ENCODE assay signal across 17 cellular contexts in the genomic region with DNA sequence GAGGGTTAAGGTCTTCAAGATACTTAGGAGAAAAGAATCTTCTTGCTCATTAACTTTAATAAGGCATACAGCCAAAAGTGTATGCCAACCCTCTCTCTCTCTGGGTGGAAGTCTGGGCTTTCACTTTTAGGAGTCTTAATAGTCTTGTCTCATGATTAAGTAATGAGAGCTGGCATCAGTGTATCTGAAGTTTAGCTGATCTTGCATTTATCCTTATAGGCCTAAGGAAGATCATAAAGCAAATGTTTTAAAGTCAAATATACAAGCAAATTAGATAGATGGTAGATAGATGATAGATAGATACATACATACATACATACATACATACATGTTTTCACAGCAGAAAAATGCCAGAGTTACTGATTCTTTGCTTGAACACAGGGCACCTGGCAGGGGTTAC. TPM values are rescaled to one million over a fixed set of nuclear protein-coding genes. Genes with fewer than 3 reads are reported as not detected.
DNase-seq lines count a peak whose midpoint lies in the region; ATAC-seq, FAIRE-seq and TF ChIP-seq lines count a peak whose summit lies in the region.
"Had no signal": no experiment of that assay in that cellular context is flagged by ENCODE, and none has a peak within 500 bp of the region (broad histone marks: within the 10 kb centered on the region; RNA-seq: fewer than 3 reads in every experiment).

No MANE protein-coding gene starts in this region.

- no peak for ATAC-seq in K562

- no peak for TF ChIP-seq RAD21 in K562 (CRISPR knock-in tag; conservative IDR thresholded peaks at IDR 0.05 in 1 of 2, IDR thresholded peaks at IDR 0.05 in 1 of 2)

- intact Hi-C loops in activated CD4-positive, alpha-beta T cell treated with anti-CD3 and anti-CD28 coated beads, Interleukin-2, amount 10 ng/mL, durations not matched to agents 24 days and 14 days (cut with micrococcal nuclease), result no loop called here
- intact Hi-C loops in K562 (cut with micrococcal nuclease), result no loop called here

- no peaks in the 10 kb centered on the region for H3K27me3 ChIP-seq in KMS-11 (ENCODE audit: insufficient read depth, low read depth)
- H3K27me3 ChIP-seq in K562 (ENCODE audit: control insufficient read depth in 2 of 2, insufficient read depth in 2 of 2, low read length in 2 of 2), result peaks cover 0 to 7% of the 10 kb centered on the region in 2 experiments; a peak in 2 of 5 replicates
- H3K27me3 ChIP-seq in CD8-positive, alpha-beta memory T cell (ENCODE audit: insufficient read depth, low read length, poor library complexity, severe bottlenecking), result no peaks in the 10 kb centered on the region

- H3K36me3 Mint-ChIP-seq in activated CD4-positive, alpha-beta T cell treated with anti-CD3 and anti-CD28 coated beads, Interleukin-2, amount 10 ng/mL, durations not matched to agents 24 days and 14 days (ENCODE audit: low read depth), result no peaks in the 10 kb centered on the region
- no peaks in the 10 kb centered on the region for H3K36me3 Mint-ChIP-seq in CD8-positive, alpha-beta memory T cell
- H3K36me3 Mint-ChIP-seq: CD4-positive, CD25-positive, alpha-beta regulatory T cell had no signal

- no peaks in the 10 kb centered on the region for H3K9me3 Mint-ChIP-seq in activated CD4-positive, alpha-beta T cell treated with anti-CD3 and anti-CD28 coated beads, Interleukin-2, amount 10 ng/mL, durations not matched to agents 24 days and 14 days
- H3K9me3 Mint-ChIP-seq in CD8-positive, alpha-beta memory T cell, result no peaks in the 10 kb centered on the region
- H3K9me3 Mint-ChIP-seq: CD4-positive, CD25-positive, alpha-beta regulatory T cell; H9 had no signal

- H3K9ac ChIP-seq in KMS-11 (no peak overlapping the region), K562 (ENCODE audit: insufficient read depth in 1 of 2, low read depth in 2 of 2, low read length in 2 of 2) (no peak overlapping the region)

- no TSS peak for BruUV-seq in K562 (replicated peaks; lab: Mats Ljungman, UMichigan)

- H3K36me3 ChIP-seq in KMS-11 (ENCODE audit: insufficient read depth) (no peaks in the 10 kb centered on the region), K562 (ENCODE audit: control insufficient read depth, insufficient read depth, low read length) (no peaks in the 10 kb centered on the region)
- no peaks in the 10 kb centered on the region for H3K36me3 ChIP-seq in CD8-positive, alpha-beta memory T cell (ENCODE audit: insufficient read depth, low read length)
- H3K36me3 ChIP-seq: BE2C had no signal

- H4K20me1 ChIP-seq in KMS-11 (ENCODE audit: insufficient read depth) (no peaks in the 10 kb centered on the region), K562 (replicated peaks; ENCODE audit: control insufficient read depth, insufficient read depth, low read length) (no peaks in the 10 kb centered on the region)

- H3K27ac Mint-ChIP-seq in activated CD4-positive, alpha-beta T cell treated with anti-CD3 and anti-CD28 coated beads, Interleukin-2, amount 10 ng/mL, durations not matched to agents 24 days and 14 days, result no peak overlapping the region
- no peak overlapping the region for H3K27ac Mint-ChIP-seq in CD8-positive, alpha-beta memory T cell
- H3K27ac Mint-ChIP-seq: CD4-positive, CD25-positive, alpha-beta regulatory T cell; H9 had no signal

- no peaks in the 10 kb centered on the region for H3K9me3 ChIP-seq in K562 (replicated peaks; ENCODE audit: control insufficient read depth, insufficient read depth, low read depth, low read length)
- no peaks in the 10 kb centered on the region for H3K9me3 ChIP-seq in CD8-positive, alpha-beta memory T cell (ENCODE audit: low read length)
- H3K9me3 ChIP-seq: BE2C had no signal

- H2AFZ ChIP-seq in KMS-11 (ENCODE audit: low read depth), result no peak overlapping the region
- no peak overlapping the region for H2AFZ ChIP-seq in K562 (ENCODE audit: low read depth, low read length)

- TF ChIP-seq CTCF in KMS-11 (conservative IDR thresholded peaks at IDR 0.05; ENCODE audit: low read depth, low read length) (no peak), K562 (IDR thresholded peaks at IDR 0.05 in 2 of 3, conservative IDR thresholded peaks at IDR 0.05 in 1 of 3; ENCODE audit: insufficient read depth in 2 of 3, low read depth in 1 of 3, low read length in 3 of 3) (no peak)

- no peaks in the 10 kb centered on the region for H3K9me1 ChIP-seq in K562 (ENCODE audit: control insufficient read depth, insufficient read depth, low read length)

- H3K27ac ChIP-seq in KMS-11 (no peak overlapping the region; the same call in 1 of the 2 replicates), K562 (ENCODE audit: extremely low read depth, low read depth, low read length) (no peak overlapping the region)
- no peak overlapping the region for H3K27ac ChIP-seq in CD8-positive, alpha-beta memory T cell (ENCODE audit: low read depth, low read length)

- CTCF ChIA-PET in K562 (lab: Yijun Ruan, JAX; ENCODE audit: low intra/inter-chr PET ratio), result no interaction called here
- CTCF ChIA-PET in CD8-positive, alpha-beta memory T cell (lab: Charles Lee), result no interaction called here

- H3K79me2 ChIP-seq in KMS-11 (ENCODE audit: insufficient read depth, low read depth) (no peaks in the 10 kb centered on the region), K562 (ENCODE audit: control insufficient read depth, insufficient read depth, low read length) (no peaks in the 10 kb centered on the region)

- DNase-seq in activated CD4-positive, alpha-beta T cell treated with anti-CD3 and anti-CD28 coated beads, Interleukin-2, amount 10 ng/mL, durations not matched to agents 24 days and 14 days, result peak; percentile 12
- DNase-seq in activated CD4-positive, alpha-beta T cell treated with anti-CD3 and anti-CD28 coated beads for 1 hour, result no peak
- DNase-seq in K562 (ENCODE audit: extremely low read depth in 1 of 4, low spot score in 3 of 4), result no peak
- DNase-seq in kidney glomerular epithelial cell (lab: John Stamatoyannopoulos, UW), result no peak
- no peak for DNase-seq in DMS153 (lab: John Stamatoyannopoulos, UW)
- no peak for DNase-seq in CD8-positive, alpha-beta memory T cell
- DNase-seq: ACHN; BE2C; CD4-positive, CD25-positive, alpha-beta regulatory T cell; H9 had no signal

- TF ChIP-seq POLR2A in K562 (conservative IDR thresholded peaks at IDR 0.05), result no peak

- H3K4me3 ChIP-seq in KMS-11 (IDR thresholded peaks at IDR 0.05; ENCODE audit: insufficient read depth, low read depth, low read length), result no peak overlapping the region
- no peak overlapping the region for H3K4me3 ChIP-seq in K562
- no peak overlapping the region for H3K4me3 ChIP-seq in CD8-positive, alpha-beta memory T cell (ENCODE audit: low read length)

- H3K4me1 ChIP-seq in KMS-11 (ENCODE audit: low read depth, poor library complexity, severe bottlenecking) (peaks cover 36% of the 10 kb centered on the region), K562 (replicated peaks in 1 of 2; ENCODE audit: control insufficient read depth in 2 of 2, insufficient read depth in 2 of 2, low read length in 2 of 2) (no peaks in the 10 kb centered on the region)
- no peaks in the 10 kb centered on the region for H3K4me1 ChIP-seq in CD8-positive, alpha-beta memory T cell (ENCODE audit: insufficient read depth, low read length)
- H3K4me1 ChIP-seq: BE2C had no signal

- no peak for FAIRE-seq in K562 (lab: Jason Lieb, UNC)
- FAIRE-seq: G401.6, GM12891, GM19239, H1, HTR-8/SVneo had no signal

- peaks cover 36% of the 10 kb centered on the region for H3K27me3 Mint-ChIP-seq in activated CD4-positive, alpha-beta T cell treated with anti-CD3 and anti-CD28 coated beads, Interleukin-2, amount 10 ng/mL, durations not matched to agents 24 days and 14 days
- peaks cover 11 to 63% of the 10 kb centered on the region in 2 donors for H3K27me3 Mint-ChIP-seq in CD8-positive, alpha-beta memory T cell

- H3K4me2 ChIP-seq in KMS-11 (peak overlapping the region; percentile 42), K562 (ENCODE audit: insufficient read depth, low read length) (no peak overlapping the region)

- in situ Hi-C loops in K562 (cut with MboI), result no loop called here

- TF ChIP-seq EP300 in K562 (IDR thresholded peaks at IDR 0.05; ENCODE audit: low read length), result no peak

- H3K4me1 Mint-ChIP-seq in activated CD4-positive, alpha-beta T cell treated with anti-CD3 and anti-CD28 coated beads, Interleukin-2, amount 10 ng/mL, durations not matched to agents 24 days and 14 days, result no peaks in the 10 kb centered on the region
- no peaks in the 10 kb centered on the region for H3K4me1 Mint-ChIP-seq in CD8-positive, alpha-beta memory T cell
- H3K4me1 Mint-ChIP-seq: CD4-positive, CD25-positive, alpha-beta regulatory T cell had no signal

- POLR2A ChIA-PET in K562 (lab: Yijun Ruan, JAX), result no interaction called here
- POLR2A ChIA-PET in CD8-positive, alpha-beta memory T cell (lab: Charles Lee), result no interaction called here

- H3K4me3 Mint-ChIP-seq in activated CD4-positive, alpha-beta T cell treated with anti-CD3 and anti-CD28 coated beads, Interleukin-2, amount 10 ng/mL, durations not matched to agents 24 days and 14 days, result no peak overlapping the region
- no peak overlapping the region for H3K4me3 Mint-ChIP-seq in CD8-positive, alpha-beta memory T cell
- H3K4me3 Mint-ChIP-seq: CD4-positive, CD25-positive, alpha-beta regulatory T cell; H9 had no signal

RNA-seq across cellular contexts. Expression of gene OLIG3, which starts 21.5 kb away (rescaled TPM):
- not detected in 2 replicates for total RNA-seq in activated CD4-positive, alpha-beta T cell treated with anti-CD3 and anti-CD28 coated beads, Interleukin-2, amount 10 ng/mL, durations not matched to agents 24 days and 14 days
- total RNA-seq in K562 (2011; cell fraction: chromatin; rRNA removed; ENCODE audit: low replicate concordance), result not detected in 2 replicates
- not detected in 2 replicates for total RNA-seq in K562 (2011; cell fraction: nucleolus; rRNA removed)
- total RNA-seq in K562 (2011; cell fraction: nucleoplasm; rRNA removed), result not detected in 2 replicates
- total RNA-seq in K562 (2014; rRNA removed) (not detected in 2 replicates), K562 (2014; rRNA removed; fragmentation: Illumina TruSeq; extraction: Trizol) (not detected in 2 replicates), K562 (2015; rRNA removed; fragmentation: Illumina TruSeq; extraction: Trizol) (not detected in 2 replicates), K562 (2021) (not detected in 2 replicates)
- polyA plus RNA-seq in K562 (2011; rRNA removed) (not detected in 2 replicates), K562 (2014; fragmentation: Illumina TruSeq; extraction: Trizol) (not detected in 2 replicates), K562 (2014; fragmentation: Nextera tagmentation; extraction: Ambion mirVana) (not detected), K562 (2014; rRNA removed) (not detected in 2 replicates)
- polyA plus RNA-seq in K562 (2011; cell fraction: cytosol; rRNA removed), result not detected in 2 replicates
- polyA plus RNA-seq in K562 (2011; cell fraction: nucleus; rRNA removed), result not detected in 2 replicates
- not detected in 2 replicates for polyA plus RNA-seq in K562 (2012)
- polyA minus RNA-seq in K562 (2011; rRNA and poly(A)+ RNA removed), result not detected in 2 replicates
- polyA minus RNA-seq in K562 (2011; cell fraction: cytosol; rRNA and poly(A)+ RNA removed), result not detected in 2 replicates
- polyA minus RNA-seq in K562 (2011; cell fraction: nucleus; rRNA and poly(A)+ RNA removed), result not detected in 2 replicates
- under 1 TPM; 0.26 to 0.40 TPM for total RNA-seq in CD8-positive, alpha-beta memory T cell
- polyA plus RNA-seq in CD8-positive, alpha-beta memory T cell, result not detected
- total RNA-seq: A172; CD4-positive, CD25-positive, alpha-beta regulatory T cell had no signal
- polyA plus RNA-seq: CD4-positive, CD25-positive, alpha-beta regulatory T cell had no signal
